Comparison of ENCODE assay signal across 1 cellular context in genomic region chr5:143826909-143827514, GRCh38.
TF ChIP-seq lines count a peak whose summit lies in the region.

No MANE protein-coding gene starts in this region.

TF ChIP-seq in GM12878, 131 proteins besides CTCF, POLR2A, EP300 and RAD21 (continued from another document):
- TF ChIP-seq FOXM1 (IDR thresholded peaks at IDR 0.05; ENCODE audit: low read depth, low read length) (peak; percentile 85), IKZF2 (IDR thresholded peaks at IDR 0.05) (peak; percentile 75), SMAD5 (IDR thresholded peaks at IDR 0.05; ENCODE audit: low read depth) (no peak), MXI1 (IDR thresholded peaks at IDR 0.05; ENCODE audit: low read depth, low read length) (peak; percentile 65), SMARCA5 (IDR thresholded peaks at IDR 0.05) (peak; percentile 69; the same call in 1 of the 2 replicates), ATF7 (IDR thresholded peaks at IDR 0.05; ENCODE audit: low read depth) (peak; percentile 95), MTA3 (IDR thresholded peaks at IDR 0.05; ENCODE audit: borderline replicate concordance, low read length) (peak; percentile 97), TBL1XR1 (IDR thresholded peaks at IDR 0.05; ENCODE audit: low read depth, low read length) (peak; percentile 94), POU2F2 (IDR thresholded peaks at IDR 0.05; ENCODE audit: borderline replicate concordance, low read depth, low read length) (no peak), GATAD2B (conservative IDR thresholded peaks at IDR 0.05; ENCODE audit: low read depth) (no peak), NR2C2 (IDR thresholded peaks at IDR 0.05; ENCODE audit: borderline replicate concordance, control insufficient read depth, insufficient read length, low read depth) (no peak), CUX1 (IDR thresholded peaks at IDR 0.05; ENCODE audit: insufficient replicate concordance, low read depth, low read length) (peak; percentile 54), ETV6 (conservative IDR thresholded peaks at IDR 0.05 in 1 of 2, IDR thresholded peaks at IDR 0.05 in 1 of 2; ENCODE audit: borderline replicate concordance in 1 of 2, low read depth in 1 of 2) (peak in 1 of 2 experiments; percentile 82; a peak in 2 of 4 replicates), NR2F1 (conservative IDR thresholded peaks at IDR 0.05) (peak; percentile 71), BACH1 (IDR thresholded peaks at IDR 0.05; ENCODE audit: borderline replicate concordance) (peak; percentile 83; the same call in 1 of the 2 replicates), BMI1 (IDR thresholded peaks at IDR 0.05; ENCODE audit: borderline replicate concordance) (no peak; the same call in 1 of the 2 replicates), IKZF1 (conservative IDR thresholded peaks at IDR 0.05) (peak; percentile 70), TCF3 (IDR thresholded peaks at IDR 0.05; ENCODE audit: borderline replicate concordance, insufficient read depth, low read depth, low read length) (0 out of 2 replicates have a peak, but pooled peaks have one; percentile 55), JUNB (IDR thresholded peaks at IDR 0.05) (peak; percentile 96), CHD4 (IDR thresholded peaks at IDR 0.05) (no peak), CEBPB (IDR thresholded peaks at IDR 0.05; ENCODE audit: borderline replicate concordance in 1 of 2, low read depth in 2 of 2, low read length in 2 of 2) (no peak), FOXK2 (IDR thresholded peaks at IDR 0.05) (peak; percentile 81), BHLHE40 (IDR thresholded peaks at IDR 0.05; ENCODE audit: borderline replicate concordance in 1 of 2, low read depth in 2 of 2, low read length in 1 of 2) (peak; percentile 90), NBN (IDR thresholded peaks at IDR 0.05) (peak; percentile 86), SKIL (IDR thresholded peaks at IDR 0.05; ENCODE audit: low read depth, poor library complexity, severe bottlenecking) (peak; percentile 94), CBX5 (IDR thresholded peaks at IDR 0.05; ENCODE audit: low read depth) (no peak), WRNIP1 (IDR thresholded peaks at IDR 0.05; ENCODE audit: borderline replicate concordance, low read depth, low read length) (no peak), ZNF622 (IDR thresholded peaks at IDR 0.05) (no peak), TCF7 (IDR thresholded peaks at IDR 0.05; ENCODE audit: borderline replicate concordance) (peak; percentile 97), MEF2B (IDR thresholded peaks at IDR 0.05; ENCODE audit: partially characterized antibody, poor library complexity, severe bottlenecking) (peak; percentile 72), ATF2 (IDR thresholded peaks at IDR 0.05; ENCODE audit: low read length) (peak; percentile 92), MTA2 (IDR thresholded peaks at IDR 0.05; ENCODE audit: low read depth) (peak; percentile 92), RELB (IDR thresholded peaks at IDR 0.05; ENCODE audit: low read depth) (peak; percentile 88), CHD2 (IDR thresholded peaks at IDR 0.05; ENCODE audit: borderline replicate concordance, low read depth, low read length) (peak; percentile 58; the same call in 1 of the 2 replicates), HDGF (IDR thresholded peaks at IDR 0.05) (no peak), GABPA (IDR thresholded peaks at IDR 0.05; ENCODE audit: low read depth) (peak; percentile 58), RUNX3 (IDR thresholded peaks at IDR 0.05; ENCODE audit: low read length) (peak; percentile 95), NFYA (IDR thresholded peaks at IDR 0.05; ENCODE audit: borderline replicate concordance, low read depth, low read length) (no peak), MYB (IDR thresholded peaks at IDR 0.05; ENCODE audit: borderline replicate concordance, low read depth, low read length) (no peak), ZBED1 (IDR thresholded peaks at IDR 0.05; ENCODE audit: borderline replicate concordance) (peak; percentile 91; the same call in 1 of the 2 replicates), NFIC (IDR thresholded peaks at IDR 0.05; ENCODE audit: low read depth, low read length) (peak; percentile 93), POLR2AphosphoS5 (IDR thresholded peaks at IDR 0.05; ENCODE audit: low read length) (no peak), TCF12 (IDR thresholded peaks at IDR 0.05; ENCODE audit: low read depth, low read length) (0 out of 2 replicates have a peak, but pooled peaks have one; percentile 44), FOS (IDR thresholded peaks at IDR 0.05; ENCODE audit: borderline replicate concordance, extremely low read depth, insufficient read length) (no peak), NR2C1 (IDR thresholded peaks at IDR 0.05) (no peak), PML (IDR thresholded peaks at IDR 0.05; ENCODE audit: low read length) (0 out of 2 replicates have a peak, but pooled peaks have one; percentile 54), DPF2 (IDR thresholded peaks at IDR 0.05) (peak; percentile 85), CREB1 (IDR thresholded peaks at IDR 0.05; ENCODE audit: low read depth) (peak; percentile 69; the same call in 1 of the 2 replicates), CREM (IDR thresholded peaks at IDR 0.05; ENCODE audit: low read depth) (peak; percentile 92), MEF2A (IDR thresholded peaks at IDR 0.05; ENCODE audit: insufficient read depth, low read depth, low read length) (peak; percentile 85; the same call in 1 of the 2 replicates), REST (IDR thresholded peaks at IDR 0.05; ENCODE audit: low read depth, low read length) (peak; percentile 27; the same call in 1 of the 2 replicates), PAX5 (IDR thresholded peaks at IDR 0.05; ENCODE audit: borderline replicate concordance, low read depth, low read length) (peak; percentile 64; the same call in 1 of the 2 replicates)
TF ChIP-seq in GM12878: peak in this region for 44.
